30 cellular contexts compared by ENCODE assay signal in genomic region chr6:10545482-10545881, GRCh38. TPM values are rescaled to one million over a fixed set of nuclear protein-coding genes. Genes with fewer than 3 reads are reported as not detected.
DNase-seq lines count a peak whose midpoint lies in the region; ATAC-seq, FAIRE-seq and TF ChIP-seq lines count a peak whose summit lies in the region.
"Had no signal": no experiment of that assay in that cellular context is flagged by ENCODE, and none has a peak within 500 bp of the region (broad histone marks: within the 10 kb centered on the region; RNA-seq: fewer than 3 reads in every experiment).

No MANE protein-coding gene starts in this region.

- H3K4me1 ChIP-seq in K562 (replicated peaks in 1 of 2; ENCODE audit: control insufficient read depth in 2 of 2, insufficient read depth in 2 of 2, low read length in 2 of 2), result no peaks in the 10 kb centered on the region
- peaks cover 17% of the 10 kb centered on the region for H3K4me1 ChIP-seq in stomach smooth muscle (ENCODE audit: control insufficient read depth, insufficient read depth, low read length)
- no peaks in the 10 kb centered on the region for H3K4me1 ChIP-seq in upper lobe of left lung
- H3K4me1 ChIP-seq: body of pancreas had no signal

- no peak overlapping the region for H3K4me2 ChIP-seq in K562 (ENCODE audit: insufficient read depth, low read length)
- H3K4me2 ChIP-seq: KMS-11, PC-9 had no signal

- WGBS in K562 (ENCODE audit: insufficient coverage, low coverage, missing lambda C conversion rate), result 35% methylated on average over 4 of the region's 4 CpGs
- 53 to 59% methylated on average over 4 of the region's 4 CpGs for WGBS in upper lobe of left lung, 2 donors

- H3K27me3 Mint-ChIP-seq in mesothelial cell of epicardium (ENCODE audit: low read depth), result no peaks in the 10 kb centered on the region
- H3K27me3 Mint-ChIP-seq: stimulated activated memory B cell treated with anti-CD40 and anti-IgM and Interleukin-4, amounts not matched to agents 10 μg/mL and 1 μg/mL and 100 μg/mL, for 72 hours; T-helper 17 cell had no signal

- FAIRE-seq in K562 (lab: Jason Lieb, UNC), result no peak

- DNase-seq in HCEC 1CT, result peak; percentile 31
- DNase-seq in K562 (ENCODE audit: extremely low read depth in 1 of 4, low spot score in 3 of 4), result no peak
- no peak for DNase-seq in mesothelial cell of epicardium (ENCODE audit: low spot score in 2 of 2, unreplicated experiment in 2 of 2)
- no peak for DNase-seq in effector CD4-positive, alpha-beta T cell
- DNase-seq in upper lobe of left lung, result no peak
- DNase-seq in EL, result no peak
- DNase-seq: activated CD4-positive, alpha-beta T cell treated with anti-CD3 and anti-CD28 coated beads, Interleukin-2, amount 50 U/mL, for 48 hours; activated naive CD4-positive, alpha-beta T cell; activated T-cell treated with anti-CD3 and anti-CD28 coated beads, Interleukin-2, amount 50 U/mL, for 72 hours; body of pancreas; C1 segment of cervical spinal cord; cerebellar nuclear complex; dorsolateral prefrontal cortex; mesenchymal stem cell; MM.1S; NCI-H1105 treated with DMSO at 0.1 percent for 48 hours; NCI-H2081; NCI-H2227 treated with DMSO at 0.1 percent for 48 hours; NCI-H526; NK-92 treated with Interleukin-12 subunit alpha and Interleukin-12 subunit beta, amount 100 ng/mL, for 24 hours; PC-9; T-helper 17 cell had no signal

- H3K4me3 ChIP-seq in K562 (no peak overlapping the region), stomach smooth muscle (ENCODE audit: low read length in 2 of 2) (peak overlapping the region; percentile 41 to 44), upper lobe of left lung (no peak overlapping the region)
- H3K4me3 ChIP-seq: body of pancreas, dorsolateral prefrontal cortex, PC-9, skin epidermis had no signal

- POLR2A ChIA-PET in K562 (lab: Yijun Ruan, JAX), result interaction anchor here (1.4 to 2.7 kb wide), 3 partner anchors 10 to 20 kb away, joined by 3 to 12 read pairs (median 3); no protein-coding TSS in a partner anchor

- H3K79me2 ChIP-seq in K562 (ENCODE audit: control insufficient read depth, insufficient read depth, low read length), result no peaks in the 10 kb centered on the region

- H3K9me3 Mint-ChIP-seq in mesothelial cell of epicardium, result peaks cover 5% of the 10 kb centered on the region

- ATAC-seq in K562 (peak; percentile 31; the same call in 2 of the 3 replicates), upper lobe of left lung (ENCODE audit: low FRiP score in 2 of 2) (no peak), GM21529 (IDR thresholded peaks at IDR 0.05; ENCODE audit: unreplicated experiment) (no peak)
- ATAC-seq: activated CD4-positive, CD25-positive, alpha-beta regulatory T cell treated with anti-CD3 and anti-CD28 coated beads, Interleukin-2, amount 50 U/mL, for 24 hours; activated T-cell treated with anti-CD3 and anti-CD28 coated beads, Interleukin-2, amount 50 U/mL, for 72 hours; body of pancreas; Right ventricle myocardium inferior; SK-N-SH treated with all-trans-retinoic acid at 6 μM for 48 hours; stimulated activated memory B cell treated with anti-CD40 and anti-IgM and Interleukin-4, amounts not matched to agents 10 μg/mL and 1 μg/mL and 100 μg/mL, for 72 hours; T-helper 17 cell had no signal

- H3K36me3 Mint-ChIP-seq in mesothelial cell of epicardium, result peaks cover 11% of the 10 kb centered on the region

- no peak for TF ChIP-seq EP300 in K562 (IDR thresholded peaks at IDR 0.05; ENCODE audit: low read length)
- no peak for TF ChIP-seq EP300 in upper lobe of left lung (IDR thresholded peaks at IDR 0.05)

- no peak overlapping the region for H3K27ac ChIP-seq in K562 (ENCODE audit: extremely low read depth, low read depth, low read length)
- H3K27ac ChIP-seq in stomach smooth muscle (ENCODE audit: low read length), result peak overlapping the region; percentile 74
- H3K27ac ChIP-seq in upper lobe of left lung, result no peak overlapping the region
- H3K27ac ChIP-seq: body of pancreas, dorsolateral prefrontal cortex, KMS-11, PC-9, skin epidermis had no signal

- peak overlapping the region; percentile 85 for H3K27ac Mint-ChIP-seq in mesothelial cell of epicardium
- H3K27ac Mint-ChIP-seq: activated T-cell treated with anti-CD3 and anti-CD28 coated beads, Interleukin-2, amount 50 U/mL, for 72 hours; stimulated activated memory B cell treated with anti-CD40 and anti-IgM and Interleukin-4, amounts not matched to agents 10 μg/mL and 1 μg/mL and 100 μg/mL, for 72 hours; T-helper 17 cell had no signal

- TF ChIP-seq CTCF in K562 (IDR thresholded peaks at IDR 0.05 in 2 of 3, conservative IDR thresholded peaks at IDR 0.05 in 1 of 3; ENCODE audit: insufficient read depth in 2 of 3, low read depth in 1 of 3, low read length in 3 of 3), result no peak
- TF ChIP-seq CTCF in mesothelial cell of epicardium (IDR thresholded peaks at IDR 0.05; ENCODE audit: unreplicated experiment), result no peak
- no peak for TF ChIP-seq CTCF in upper lobe of left lung (IDR thresholded peaks at IDR 0.05)

- TF ChIP-seq RAD21 in K562 (CRISPR knock-in tag; conservative IDR thresholded peaks at IDR 0.05 in 1 of 2, IDR thresholded peaks at IDR 0.05 in 1 of 2), result no peak

- intact Hi-C loops in K562 (cut with micrococcal nuclease), result no loop called here

- CTCF ChIA-PET in K562 (lab: Yijun Ruan, JAX; ENCODE audit: low intra/inter-chr PET ratio), result interaction anchor here (0.6 kb wide), 1 partner anchor 38 kb away, joined by 6 read pairs; no protein-coding TSS in a partner anchor

- no peaks in the 10 kb centered on the region for H3K9me1 ChIP-seq in K562 (ENCODE audit: control insufficient read depth, insufficient read depth, low read length)

- H3K4me3 Mint-ChIP-seq in mesothelial cell of epicardium, result no peak overlapping the region
- H3K4me3 Mint-ChIP-seq: activated T-cell treated with anti-CD3 and anti-CD28 coated beads, Interleukin-2, amount 50 U/mL, for 72 hours; stimulated activated memory B cell treated with anti-CD40 and anti-IgM and Interleukin-4, amounts not matched to agents 10 μg/mL and 1 μg/mL and 100 μg/mL, for 72 hours; T-helper 17 cell had no signal

- H3K4me1 Mint-ChIP-seq in mesothelial cell of epicardium, result peaks cover 18% of the 10 kb centered on the region

- H4K20me1 ChIP-seq in K562 (replicated peaks; ENCODE audit: control insufficient read depth, insufficient read depth, low read length), result no peaks in the 10 kb centered on the region

- BruUV-seq in K562 (replicated peaks; lab: Mats Ljungman, UMichigan), result no TSS peak

- H3K9me3 ChIP-seq in K562 (replicated peaks; ENCODE audit: control insufficient read depth, insufficient read depth, low read depth, low read length) (no peaks in the 10 kb centered on the region), stomach smooth muscle (ENCODE audit: control insufficient read depth in 2 of 2, low read length in 2 of 2) (no peaks in the 10 kb centered on the region), upper lobe of left lung (no peaks in the 10 kb centered on the region)
- H3K9me3 ChIP-seq: body of pancreas had no signal

- H3K9ac ChIP-seq in K562 (ENCODE audit: insufficient read depth in 1 of 2, low read depth in 2 of 2, low read length in 2 of 2) (no peak overlapping the region), stomach smooth muscle (ENCODE audit: low read length in 2 of 2) (peak overlapping the region; percentile 39 to 51)
- H3K9ac ChIP-seq: KMS-11 had no signal

- TF ChIP-seq POLR2A in K562 (conservative IDR thresholded peaks at IDR 0.05) (no peak), upper lobe of left lung (IDR thresholded peaks at IDR 0.05) (no peak)

- in situ Hi-C loops in K562 (cut with MboI), result no loop called here

- peaks cover 4 to 11% of the 10 kb centered on the region in 2 experiments; a peak in 3 of 5 replicates for H3K27me3 ChIP-seq in K562 (ENCODE audit: control insufficient read depth in 2 of 2, insufficient read depth in 2 of 2, low read length in 2 of 2)
- H3K27me3 ChIP-seq in stomach smooth muscle (ENCODE audit: control insufficient read depth in 1 of 2, insufficient read depth in 2 of 2, low read length in 2 of 2), result no peaks in the 10 kb centered on the region
- no peaks in the 10 kb centered on the region for H3K27me3 ChIP-seq in upper lobe of left lung
- H3K27me3 ChIP-seq: body of pancreas, dorsolateral prefrontal cortex had no signal

- H3K36me3 ChIP-seq in K562 (ENCODE audit: control insufficient read depth, insufficient read depth, low read length), result no peaks in the 10 kb centered on the region
- peaks cover 3 to 6% of the 10 kb centered on the region in 2 donors for H3K36me3 ChIP-seq in stomach smooth muscle (ENCODE audit: control insufficient read depth in 2 of 2, insufficient read depth in 2 of 2, low read length in 2 of 2)
- H3K36me3 ChIP-seq in upper lobe of left lung, result no peaks in the 10 kb centered on the region

- 0 out of 2 replicates have a peak overlapping the region, but pooled peaks have one; percentile 28 for H2AFZ ChIP-seq in K562 (ENCODE audit: low read depth, low read length)
- H2AFZ ChIP-seq: PC-9 had no signal

TF ChIP-seq in K562, 482 proteins besides CTCF, POLR2A, EP300 and RAD21:
- TF ChIP-seq ZKSCAN3 (CRISPR knock-in tag; IDR thresholded peaks at IDR 0.05) (peak; percentile 29; the same call in 1 of the 2 replicates), SIN3A (IDR thresholded peaks at IDR 0.05; ENCODE audit: borderline replicate concordance in 2 of 2, control insufficient read depth in 1 of 2, low read depth in 2 of 2, low read length in 2 of 2) (no peak)

RNA-seq across cellular contexts. Expression of gene GCNT2, which starts 24.3 kb away (rescaled TPM):
- total RNA-seq in K562 (2011; cell fraction: chromatin; rRNA removed; ENCODE audit: low replicate concordance), result 8.1 and 18.1 TPM in 2 replicates
- 3.3 and 3.9 TPM in 2 replicates for total RNA-seq in K562 (2011; cell fraction: nucleolus; rRNA removed)
- total RNA-seq in K562 (2011; cell fraction: nucleoplasm; rRNA removed), result 3.7 and 5.9 TPM in 2 replicates
- total RNA-seq in K562 (2014; rRNA removed), result 1.0 and 1.3 TPM in 2 replicates
- 2.0 and 2.2 TPM in 2 replicates for total RNA-seq in K562 (2014; rRNA removed; fragmentation: Illumina TruSeq; extraction: Trizol)
- total RNA-seq in K562 (2015; rRNA removed; fragmentation: Illumina TruSeq; extraction: Trizol), result 1.7 and 2.6 TPM in 2 replicates
- total RNA-seq in K562 (2021), result 1.3 and 1.8 TPM in 2 replicates
- polyA plus RNA-seq in K562 (2011; rRNA removed), result 0.54 and 0.78 TPM in 2 replicates
- polyA plus RNA-seq in K562 (2011; cell fraction: cytosol; rRNA removed), result 0.07 and 0.24 TPM in 2 replicates
- 0.52 and 0.68 TPM in 2 replicates for polyA plus RNA-seq in K562 (2011; cell fraction: nucleus; rRNA removed)
- 1.6 and 1.7 TPM in 2 replicates for polyA plus RNA-seq in K562 (2012)
- polyA plus RNA-seq in K562 (2014; fragmentation: Illumina TruSeq; extraction: Trizol), result 1.4 and 1.6 TPM in 2 replicates
- polyA plus RNA-seq in K562 (2014; fragmentation: Nextera tagmentation; extraction: Ambion mirVana), result 1 to 10 TPM; 1.1 to 1.4 TPM
- 1.4 and 1.9 TPM in 2 replicates for polyA plus RNA-seq in K562 (2014; rRNA removed)
- 1.2 and 1.6 TPM in 2 replicates for polyA minus RNA-seq in K562 (2011; rRNA and poly(A)+ RNA removed)
- not detected in 2 replicates for polyA minus RNA-seq in K562 (2011; cell fraction: cytosol; rRNA and poly(A)+ RNA removed)
- 0.67 and 0.81 TPM in 2 replicates for polyA minus RNA-seq in K562 (2011; cell fraction: nucleus; rRNA and poly(A)+ RNA removed)
- 29.3 to 35.0 TPM (median 32.2 TPM) in 3 replicates for total RNA-seq in mesothelial cell of epicardium
- total RNA-seq in upper lobe of left lung, result 10 to 100 TPM; 18.7 to 97.4 (median 44.5) TPM

Comparison
In these comparisons a context has a peak if more than half of its experiments do, and no peak if none do; other contexts are left out.
1. H3K4me3 ChIP-seq: peak in stomach smooth muscle (2 of 2); none in K562 (single experiment) and upper lobe of left lung (0 of 4).
2. H3K9ac ChIP-seq: peak in stomach smooth muscle (2 of 2); none in K562 (0 of 2).